2 cellular contexts compared by ENCODE assay signal in the genomic region with DNA sequence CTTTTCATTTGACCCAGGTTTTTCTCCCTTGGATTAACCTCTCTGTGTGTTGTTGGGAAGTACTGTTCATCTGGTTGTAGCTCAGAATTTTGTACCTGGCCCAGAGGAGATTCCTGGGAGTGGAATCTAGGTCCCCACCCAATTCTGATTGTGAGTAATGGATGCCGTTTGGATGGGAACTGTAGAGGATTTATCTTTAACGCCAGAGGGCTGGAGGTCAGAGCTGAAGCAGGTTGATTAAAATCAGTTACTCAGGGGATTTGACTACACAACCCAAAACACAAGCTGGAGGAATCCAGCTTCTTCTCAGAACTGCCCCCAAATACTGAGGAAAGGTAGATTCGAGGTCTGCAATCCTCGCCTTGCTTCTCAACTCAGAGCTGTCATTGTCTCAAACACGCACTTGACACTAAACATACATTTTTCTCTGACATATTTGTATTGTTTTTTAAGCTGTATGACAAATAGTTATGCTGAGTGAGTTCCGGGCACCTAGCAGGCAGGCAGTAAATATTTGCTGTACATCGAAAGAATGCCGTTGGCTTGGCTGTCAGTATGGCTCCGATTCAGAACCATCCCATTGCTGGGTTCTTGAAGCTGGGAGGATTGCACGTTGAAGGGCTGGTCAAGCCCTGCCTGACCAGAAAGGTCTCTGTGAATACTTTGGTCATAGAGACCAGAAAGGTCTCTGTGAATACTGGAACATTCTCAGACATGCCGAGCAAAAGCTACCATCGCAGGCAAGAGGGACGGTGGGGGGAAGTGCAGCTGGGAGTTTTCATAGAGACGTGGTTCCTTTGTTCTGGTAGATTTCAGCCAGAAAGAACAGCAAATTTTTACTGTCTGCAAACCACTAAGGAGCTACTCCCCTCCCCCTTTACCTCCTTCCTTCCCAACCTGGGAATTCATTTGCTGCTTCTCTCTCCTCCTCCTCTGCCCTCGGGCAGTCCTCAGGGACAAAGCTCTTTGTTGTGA.
A peak's percentile ranks its signal among the peaks of the same experiment; 100 is the strongest.
TF ChIP-seq lines count a peak whose summit lies in the region.

No MANE protein-coding gene starts in this region.

TF ChIP-seq in IMR-90, 13 proteins besides CTCF, POLR2A, EP300 and RAD21:
- TF ChIP-seq MXI1 (IDR thresholded peaks at IDR 0.05; ENCODE audit: borderline replicate concordance, low read depth, low read length) (no peak), MAZ (IDR thresholded peaks at IDR 0.05; ENCODE audit: borderline replicate concordance, low read depth, low read length) (no peak), RCOR1 (IDR thresholded peaks at IDR 0.05; ENCODE audit: insufficient replicate concordance, low read length) (no peak), MAFK (IDR thresholded peaks at IDR 0.05; ENCODE audit: low read depth, low read length) (no peak), FOS (IDR thresholded peaks at IDR 0.05; ENCODE audit: low read depth, low read length) (no peak), CEBPB (IDR thresholded peaks at IDR 0.05; ENCODE audit: low read depth, low read length) (no peak), CHD1 (IDR thresholded peaks at IDR 0.05; ENCODE audit: low read depth, low read length) (no peak), BHLHE40 (IDR thresholded peaks at IDR 0.05; ENCODE audit: low read depth, low read length) (no peak), USF2 (IDR thresholded peaks at IDR 0.05; ENCODE audit: low read depth, low read length) (no peak), NFE2L2 (IDR thresholded peaks at IDR 0.05; ENCODE audit: low read depth, low read length) (no peak)
- TF ChIP-seq, protein P1, sequence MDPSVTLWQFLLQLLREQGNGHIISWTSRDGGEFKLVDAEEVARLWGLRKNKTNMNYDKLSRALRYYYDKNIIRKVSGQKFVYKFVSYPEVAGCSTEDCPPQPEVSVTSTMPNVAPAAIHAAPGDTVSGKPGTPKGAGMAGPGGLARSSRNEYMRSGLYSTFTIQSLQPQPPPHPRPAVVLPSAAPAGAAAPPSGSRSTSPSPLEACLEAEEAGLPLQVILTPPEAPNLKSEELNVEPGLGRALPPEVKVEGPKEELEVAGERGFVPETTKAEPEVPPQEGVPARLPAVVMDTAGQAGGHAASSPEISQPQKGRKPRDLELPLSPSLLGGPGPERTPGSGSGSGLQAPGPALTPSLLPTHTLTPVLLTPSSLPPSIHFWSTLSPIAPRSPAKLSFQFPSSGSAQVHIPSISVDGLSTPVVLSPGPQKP (IDR thresholded peaks at IDR 0.05; ENCODE audit: borderline replicate concordance, low read depth, low read length): no peak
TF ChIP-seq in IMR-90: peak in this region for 0.

TF ChIP-seq in K562, 482 proteins besides CTCF, POLR2A, EP300 and RAD21:
- TF ChIP-seq TAL1 (IDR thresholded peaks at IDR 0.05) (peak; percentile 8; the same call in 1 of the 2 replicates), ZNF778 (CRISPR knock-in tag; IDR thresholded peaks at IDR 0.05) (no peak)
TF ChIP-seq in K562: peak in this region for 1.
